34 cellular contexts compared by ENCODE assay signal in genomic region chr2:239135531-239135930, GRCh38.
"Had no signal": no experiment of that assay in that cellular context is flagged by ENCODE, and none has a peak within 500 bp of the region (broad histone marks: within the 10 kb centered on the region; RNA-seq: fewer than 3 reads in every experiment).

No MANE protein-coding gene starts in this region.

- H3K27me3 ChIP-seq: MG63 had no signal

- H3K4me3 ChIP-seq: MG63 had no signal

- H3K9me3 ChIP-seq: MG63 had no signal

- H3K27ac ChIP-seq: KMS-11 had no signal

- DNase-seq: Karpas-422, Kasumi-1, MG63, MM.1S, MV-4-11, NCI-H1048, NCI-H1092, NCI-H1092 treated with DMSO at 0.1 percent for 48 hours, NCI-H1105, NCI-H1105 treated with DMSO at 0.1 percent for 48 hours, NCI-H1417, NCI-H1417 treated with DMSO at 0.1 percent for 48 hours, NCI-H1436, NCI-H1436 treated with DMSO at 0.1 percent for 48 hours, NCI-H146, NCI-H1694, NCI-H1694 treated with DMSO at 0.1 percent for 48 hours, NCI-H187, NCI-H187 treated with DMSO at 0.1 percent for 48 hours, NCI-H1930, NCI-H2029, NCI-H2029 treated with DMSO at 0.1 percent for 48 hours, NCI-H2081, NCI-H2081 treated with DMSO at 0.1 percent for 48 hours, NCI-H2107, NCI-H2171, NCI-H2171 treated with DMSO at 0.1 percent for 48 hours, NCI-H2227 treated with DMSO at 0.1 percent for 48 hours, NCI-H226, NCI-H345, NCI-H446, NCI-H446 treated with DMSO at 0.1 percent for 48 hours, NCI-H510A had no signal
